18 cellular contexts compared by ENCODE assay signal in genomic region chr20:50302463-50303041, GRCh38.
DNase-seq lines count a peak whose midpoint lies in the region; ATAC-seq and TF ChIP-seq lines count a peak whose summit lies in the region.
"Had no signal": no experiment of that assay in that cellular context is flagged by ENCODE, and none has a peak within 500 bp of the region (broad histone marks: within the 10 kb centered on the region; RNA-seq: fewer than 3 reads in every experiment).

No MANE protein-coding gene starts in this region.

- POLR2A ChIA-PET in activated CD4-positive, alpha-beta memory T cell treated with anti-CD3 and anti-CD28 coated beads for 36 hours (lab: Charles Lee) = no interaction called here

- H3K27me3 ChIP-seq in cardiac muscle cell = no peaks in the 10 kb centered on the region
- H3K27me3 ChIP-seq in muscle layer of colon (ENCODE audit: control insufficient read depth in 1 of 2, insufficient read depth in 2 of 2, low read length in 2 of 2) = no peaks in the 10 kb centered on the region
- no peaks in the 10 kb centered on the region for H3K27me3 ChIP-seq in vagina

- H3K4me3 ChIP-seq in cardiac muscle cell (no peak overlapping the region), muscle layer of colon (ENCODE audit: low read depth in 1 of 2, low read length in 2 of 2) (no peak overlapping the region), vagina (no peak overlapping the region)
- H3K4me3 ChIP-seq: K562, prostate gland had no signal

- H3K27ac ChIP-seq in cardiac muscle cell = peak overlapping the region; percentile 50
- peak overlapping the region; percentile 48 for H3K27ac ChIP-seq in muscle layer of colon (ENCODE audit: low read depth, low read length)
- H3K27ac ChIP-seq in vagina = peak overlapping the region; percentile 91

- H3K9me3 ChIP-seq in cardiac muscle cell (ENCODE audit: low read depth) = no peaks in the 10 kb centered on the region
- H3K9me3 ChIP-seq in muscle layer of colon (ENCODE audit: low read length) = no peaks in the 10 kb centered on the region
- no peaks in the 10 kb centered on the region for H3K9me3 ChIP-seq in vagina
- H3K9me3 ChIP-seq: prostate gland had no signal

- no peaks in the 10 kb centered on the region for H3K9me3 Mint-ChIP-seq in activated CD4-positive, alpha-beta memory T cell treated with anti-CD3 and anti-CD28 coated beads for 36 hours
- H3K9me3 Mint-ChIP-seq: dendritic cell treated with granulocyte-macrophage colony-stimulating factor and Interleukin-4, amounts not matched to agents 40 ng/mL and 50 ng/mL, for 4 days had no signal

- H3K9ac ChIP-seq in muscle layer of colon (ENCODE audit: low read length) = no peak overlapping the region

- peaks cover 13% of the 10 kb centered on the region for H3K4me1 ChIP-seq in cardiac muscle cell (ENCODE audit: low read depth)
- H3K4me1 ChIP-seq in muscle layer of colon (ENCODE audit: insufficient read depth, low read length) = peaks cover 40% of the 10 kb centered on the region
- H3K4me1 ChIP-seq in vagina = peaks cover 53% of the 10 kb centered on the region

- TF ChIP-seq CTCF in cardiac muscle cell (IDR thresholded peaks at IDR 0.05; ENCODE audit: low read depth, low read length) = no peak
- no peak for TF ChIP-seq CTCF in vagina (IDR thresholded peaks at IDR 0.05)

- no peak overlapping the region for H3K27ac Mint-ChIP-seq in activated CD4-positive, alpha-beta memory T cell treated with anti-CD3 and anti-CD28 coated beads for 36 hours
- H3K27ac Mint-ChIP-seq: activated naive CD8-positive, alpha-beta T cell; dendritic cell treated with granulocyte-macrophage colony-stimulating factor and Interleukin-4, amounts not matched to agents 40 ng/mL and 50 ng/mL, for 4 days had no signal

- no peak for TF ChIP-seq POLR2A in vagina (IDR thresholded peaks at IDR 0.05)

- intact Hi-C loops in Right ventricle myocardium inferior (cut with DNase I) (no loop called here), vagina (cut with DNase I) (loop anchor here (10.0 kb wide), 1 partner anchor 112 kb away; no protein-coding TSS in a partner anchor)
- intact Hi-C loops in activated CD4-positive, alpha-beta memory T cell treated with anti-CD3 and anti-CD28 coated beads for 36 hours (cut with micrococcal nuclease) = no loop called here

- DNase-seq in cardiac muscle cell (ENCODE audit: low read depth in 1 of 2, low spot score in 1 of 2) = peak; percentile 50 to 53
- DNase-seq in Right ventricle myocardium inferior (ENCODE audit: missing footprints) = no peak
- peak; percentile 57 for DNase-seq in dedifferentiated amniotic fluid mesenchymal stem cell (ENCODE audit: extremely low spot score)
- no peak for DNase-seq in vagina (ENCODE audit: extremely low spot score in 2 of 2)
- no peak for DNase-seq in activated CD4-positive, alpha-beta memory T cell treated with anti-CD3 and anti-CD28 coated beads for 36 hours
- DNase-seq: activated CD4-positive, alpha-beta T cell treated with anti-CD3 and anti-CD28 coated beads for 1 hour; Calu3; NCI-H1436; NCI-H526 treated with DMSO at 0.1 percent for 48 hours; stimulated activated CD4-positive, alpha-beta T cell treated with anti-CD3 and anti-CD28 coated beads, Interleukin-2, amount 100 ng/mL, for 48 hours had no signal

- no peaks in the 10 kb centered on the region for H3K36me3 Mint-ChIP-seq in activated CD4-positive, alpha-beta memory T cell treated with anti-CD3 and anti-CD28 coated beads for 36 hours
- H3K36me3 Mint-ChIP-seq: activated naive CD8-positive, alpha-beta T cell had no signal

- H3K36me3 ChIP-seq in cardiac muscle cell (no peaks in the 10 kb centered on the region), muscle layer of colon (ENCODE audit: insufficient read depth, low read length) (no peaks in the 10 kb centered on the region), vagina (no peaks in the 10 kb centered on the region)
- H3K36me3 ChIP-seq: prostate gland had no signal

- CTCF ChIA-PET in activated CD4-positive, alpha-beta memory T cell treated with anti-CD3 and anti-CD28 coated beads for 36 hours (lab: Charles Lee) = interaction anchor here (1.1 kb wide), 1 partner anchor 268 kb away, joined by 3 read pairs; no protein-coding TSS in a partner anchor

- ATAC-seq in Right ventricle myocardium inferior (no peak), HG02852 (IDR thresholded peaks at IDR 0.05; ENCODE audit: unreplicated experiment) (no peak), HG03139 (IDR thresholded peaks at IDR 0.05; ENCODE audit: unreplicated experiment) (no peak)
- ATAC-seq: K562, Panc1 had no signal

- H3K27me3 Mint-ChIP-seq in activated CD4-positive, alpha-beta memory T cell treated with anti-CD3 and anti-CD28 coated beads for 36 hours = peaks cover 3% of the 10 kb centered on the region
- H3K27me3 Mint-ChIP-seq: activated naive CD8-positive, alpha-beta T cell; dendritic cell treated with granulocyte-macrophage colony-stimulating factor and Interleukin-4, amounts not matched to agents 40 ng/mL and 50 ng/mL, for 4 days had no signal

- H3K4me1 Mint-ChIP-seq in activated CD4-positive, alpha-beta memory T cell treated with anti-CD3 and anti-CD28 coated beads for 36 hours (ENCODE audit: low read depth) = peaks cover 9% of the 10 kb centered on the region

- H3K4me3 Mint-ChIP-seq in activated CD4-positive, alpha-beta memory T cell treated with anti-CD3 and anti-CD28 coated beads for 36 hours = no peak overlapping the region
- H3K4me3 Mint-ChIP-seq: activated naive CD8-positive, alpha-beta T cell; dendritic cell treated with granulocyte-macrophage colony-stimulating factor and Interleukin-4, amounts not matched to agents 40 ng/mL and 50 ng/mL, for 4 days had no signal

Comparison
In these comparisons a context has a peak if more than half of its experiments do, and no peak if none do; other contexts are left out.
1. DNase-seq: peak in cardiac muscle cell (2 of 2) and dedifferentiated amniotic fluid mesenchymal stem cell (single experiment); none in Right ventricle myocardium inferior (single experiment), vagina (0 of 2) and activated CD4-positive, alpha-beta memory T cell treated with anti-CD3 and anti-CD28 coated beads for 36 hours (single experiment).
2. Peak in every context shown above with its lines, with median percentiles within 50 percentile points of each other: H3K27ac ChIP-seq.